1 cellular context compared by ENCODE assay signal in genomic region chr2:28423856-28424605, GRCh38.
TF ChIP-seq lines count a peak whose summit lies in the region.

No MANE protein-coding gene starts in this region.

TF ChIP-seq in IMR-90, 13 proteins besides CTCF, POLR2A, EP300 and RAD21:
- TF ChIP-seq CEBPB (IDR thresholded peaks at IDR 0.05; ENCODE audit: low read depth, low read length), result no peak
- TF ChIP-seq MAFK (IDR thresholded peaks at IDR 0.05; ENCODE audit: low read depth, low read length), result no peak
- no peak for TF ChIP-seq SMC3 (IDR thresholded peaks at IDR 0.05; ENCODE audit: low read depth, low read length)
- TF ChIP-seq MXI1 (IDR thresholded peaks at IDR 0.05; ENCODE audit: borderline replicate concordance, low read depth, low read length), result no peak
- no peak for TF ChIP-seq RCOR1 (IDR thresholded peaks at IDR 0.05; ENCODE audit: insufficient replicate concordance, low read length)
- no peak for TF ChIP-seq FOS (IDR thresholded peaks at IDR 0.05; ENCODE audit: low read depth, low read length)
- no peak for TF ChIP-seq BHLHE40 (IDR thresholded peaks at IDR 0.05; ENCODE audit: low read depth, low read length)
